ENCODE assay signal across 1 cellular context in genomic region chr4:13627606-13628301, GRCh38.
TF ChIP-seq lines count a peak whose summit lies in the region.

Gene BOD1L1 (minus strand): TSS chr4:13627725. CDS start chr4:13627587, 138 bp downstream.

TF ChIP-seq in HepG2, 621 proteins besides CTCF, POLR2A, EP300 and RAD21 (continued from another document and continues in another):
- peak; percentile 86; the same call in 1 of the 2 replicates for TF ChIP-seq ELK4 (CRISPR knock-in tag; IDR thresholded peaks at IDR 0.05; ENCODE audit: borderline replicate concordance)
- TF ChIP-seq, protein P1, sequence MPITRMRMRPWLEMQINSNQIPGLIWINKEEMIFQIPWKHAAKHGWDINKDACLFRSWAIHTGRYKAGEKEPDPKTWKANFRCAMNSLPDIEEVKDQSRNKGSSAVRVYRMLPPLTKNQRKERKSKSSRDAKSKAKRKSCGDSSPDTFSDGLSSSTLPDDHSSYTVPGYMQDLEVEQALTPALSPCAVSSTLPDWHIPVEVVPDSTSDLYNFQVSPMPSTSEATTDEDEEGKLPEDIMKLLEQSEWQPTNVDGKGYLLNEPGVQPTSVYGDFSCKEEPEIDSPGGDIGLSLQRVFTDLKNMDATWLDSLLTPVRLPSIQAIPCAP (CRISPR knock-in tag; IDR thresholded peaks at IDR 0.05; ENCODE audit: low read depth) = 0 out of 2 replicates have a peak, but pooled peaks have one; percentile 49
- no peak for TF ChIP-seq MEIS2 (CRISPR knock-in tag; IDR thresholded peaks at IDR 0.05)
- TF ChIP-seq ZNF143 (CRISPR knock-in tag; IDR thresholded peaks at IDR 0.05) = peak; percentile 92
- peak; percentile 89 for TF ChIP-seq ELF3 (CRISPR knock-in tag; IDR thresholded peaks at IDR 0.05)
- TF ChIP-seq ZNF598 (CRISPR knock-in tag; IDR thresholded peaks at IDR 0.05; ENCODE audit: borderline replicate concordance) = peak; percentile 87; the same call in 1 of the 2 replicates
- peak; percentile 96 for TF ChIP-seq RBFOX2 (IDR thresholded peaks at IDR 0.05; ENCODE audit: low read depth, low read length)
- TF ChIP-seq HNRNPUL1 (IDR thresholded peaks at IDR 0.05; ENCODE audit: low read depth, low read length) = no peak
- peak; percentile 36; the same call in 1 of the 2 replicates for TF ChIP-seq SKIL (CRISPR knock-in tag; IDR thresholded peaks at IDR 0.05; ENCODE audit: borderline replicate concordance)
- no peak; the same call in 1 of the 2 replicates for TF ChIP-seq BHLHE40 (IDR thresholded peaks at IDR 0.05; ENCODE audit: low read length)
- TF ChIP-seq MEF2D (CRISPR knock-in tag; IDR thresholded peaks at IDR 0.05) = peak; percentile 57; the same call in 1 of the 2 replicates
- no peak for TF ChIP-seq GATA4 (IDR thresholded peaks at IDR 0.05; ENCODE audit: borderline replicate concordance, low read depth)
- peak; percentile 59; the same call in 1 of the 2 replicates for TF ChIP-seq ZNF335 (CRISPR knock-in tag; IDR thresholded peaks at IDR 0.05)
- TF ChIP-seq ZNF547 (CRISPR knock-in tag; IDR thresholded peaks at IDR 0.05) = peak; percentile 61; the same call in 1 of the 2 replicates
- TF ChIP-seq, protein P2, sequence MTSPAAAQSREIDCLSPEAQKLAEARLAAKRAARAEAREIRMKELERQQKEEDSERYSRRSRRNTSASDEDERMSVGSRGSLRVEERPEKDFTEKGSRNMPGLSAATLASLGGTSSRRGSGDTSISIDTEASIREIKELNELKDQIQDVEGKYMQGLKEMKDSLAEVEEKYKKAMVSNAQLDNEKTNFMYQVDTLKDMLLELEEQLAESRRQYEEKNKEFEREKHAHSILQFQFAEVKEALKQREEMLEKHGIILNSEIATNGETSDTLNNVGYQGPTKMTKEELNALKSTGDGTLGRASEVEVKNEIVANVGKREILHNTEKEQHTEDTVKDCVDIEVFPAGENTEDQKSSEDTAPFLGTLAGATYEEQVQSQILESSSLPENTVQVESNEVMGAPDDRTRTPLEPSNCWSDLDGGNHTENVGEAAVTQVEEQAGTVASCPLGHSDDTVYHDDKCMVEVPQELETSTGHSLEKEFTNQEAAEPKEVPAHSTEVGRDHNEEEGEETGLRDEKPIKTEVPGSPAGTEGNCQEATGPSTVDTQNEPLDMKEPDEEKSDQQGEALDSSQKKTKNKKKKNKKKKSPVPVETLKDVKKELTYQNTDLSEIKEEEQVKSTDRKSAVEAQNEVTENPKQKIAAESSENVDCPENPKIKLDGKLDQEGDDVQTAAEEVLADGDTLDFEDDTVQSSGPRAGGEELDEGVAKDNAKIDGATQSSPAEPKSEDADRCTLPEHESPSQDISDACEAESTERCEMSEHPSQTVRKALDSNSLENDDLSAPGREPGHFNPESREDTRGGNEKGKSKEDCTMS (CRISPR knock-in tag; conservative IDR thresholded peaks at IDR 0.05) = no peak
- no peak for TF ChIP-seq NFATC3 (CRISPR knock-in tag; IDR thresholded peaks at IDR 0.05)
- TF ChIP-seq ZBTB49 (CRISPR knock-in tag; IDR thresholded peaks at IDR 0.05; ENCODE audit: borderline replicate concordance) = 0 out of 2 replicates have a peak, but pooled peaks have one; percentile 58
- TF ChIP-seq ZBTB46 (CRISPR knock-in tag; IDR thresholded peaks at IDR 0.05; ENCODE audit: borderline replicate concordance) = no peak
- no peak for TF ChIP-seq ADNP (CRISPR knock-in tag; IDR thresholded peaks at IDR 0.05)
- 0 out of 2 replicates have a peak, but pooled peaks have one; percentile 62 for TF ChIP-seq ZNF567 (CRISPR knock-in tag; IDR thresholded peaks at IDR 0.05; ENCODE audit: borderline replicate concordance)
- peak; percentile 83 for TF ChIP-seq RFXAP (CRISPR knock-in tag; IDR thresholded peaks at IDR 0.05; ENCODE audit: borderline replicate concordance)
- TF ChIP-seq ZNF513 (CRISPR knock-in tag; conservative IDR thresholded peaks at IDR 0.05) = peak; percentile 76; the same call in 1 of the 2 replicates
- peak; percentile 33; the same call in 1 of the 2 replicates for TF ChIP-seq RFX3 (CRISPR knock-in tag; IDR thresholded peaks at IDR 0.05)
- no peak for TF ChIP-seq ZNF619 (CRISPR knock-in tag; IDR thresholded peaks at IDR 0.05)
- TF ChIP-seq CSRNP2 (CRISPR knock-in tag; conservative IDR thresholded peaks at IDR 0.05; ENCODE audit: low read depth) = no peak
- no peak for TF ChIP-seq HNRNPH1 (optimal IDR thresholded peaks at IDR 0.05; ENCODE audit: low read depth, low read length)
- no peak for TF ChIP-seq ZNF660 (CRISPR knock-in tag; IDR thresholded peaks at IDR 0.05; ENCODE audit: borderline replicate concordance, low read depth)
- TF ChIP-seq RCOR2 (CRISPR knock-in tag; IDR thresholded peaks at IDR 0.05) = no peak
- TF ChIP-seq SIX1 (CRISPR knock-in tag; IDR thresholded peaks at IDR 0.05; ENCODE audit: borderline replicate concordance) = no peak
- TF ChIP-seq ZNF337 (CRISPR knock-in tag; IDR thresholded peaks at IDR 0.05; ENCODE audit: borderline replicate concordance, low read depth) = peak; percentile 45; the same call in 1 of the 2 replicates
- no peak for TF ChIP-seq NKX3-1 (CRISPR knock-in tag; IDR thresholded peaks at IDR 0.05)
- TF ChIP-seq EED (CRISPR knock-in tag; IDR thresholded peaks at IDR 0.05) = no peak
- peak; percentile 78; the same call in 1 of the 2 replicates for TF ChIP-seq TBX2 (CRISPR knock-in tag; IDR thresholded peaks at IDR 0.05; ENCODE audit: borderline replicate concordance)
- 0 out of 2 replicates have a peak, but pooled peaks have one; percentile 58 for TF ChIP-seq KLF6 (CRISPR knock-in tag; IDR thresholded peaks at IDR 0.05)
- no peak for TF ChIP-seq ZNF446 (CRISPR knock-in tag; IDR thresholded peaks at IDR 0.05)
- peak; percentile 57; the same call in 1 of the 2 replicates for TF ChIP-seq SNAI1 (CRISPR knock-in tag; IDR thresholded peaks at IDR 0.05; ENCODE audit: borderline replicate concordance)
- peak; percentile 46 for TF ChIP-seq AGO2 (optimal IDR thresholded peaks at IDR 0.05; ENCODE audit: low read depth, low read length)
- TF ChIP-seq KDM1A (CRISPR knock-in tag; IDR thresholded peaks at IDR 0.05) = no peak
- TF ChIP-seq TAF15 (IDR thresholded peaks at IDR 0.05; ENCODE audit: low read depth, low read length, poor library complexity, severe bottlenecking) = no peak
- 0 out of 2 replicates have a peak, but pooled peaks have one; percentile 66 for TF ChIP-seq ZFP90 (CRISPR knock-in tag; IDR thresholded peaks at IDR 0.05; ENCODE audit: borderline replicate concordance)
- no peak; the same call in 1 of the 2 replicates for TF ChIP-seq ZIK1 (CRISPR knock-in tag; IDR thresholded peaks at IDR 0.05; ENCODE audit: borderline replicate concordance, low read depth)
- no peak for TF ChIP-seq ZNF383 (CRISPR knock-in tag; IDR thresholded peaks at IDR 0.05; ENCODE audit: borderline replicate concordance)
- TF ChIP-seq KLF12 (CRISPR knock-in tag; IDR thresholded peaks at IDR 0.05; ENCODE audit: borderline replicate concordance) = 0 out of 2 replicates have a peak, but pooled peaks have one; percentile 26
- TF ChIP-seq KDM5B (CRISPR knock-in tag; IDR thresholded peaks at IDR 0.05; ENCODE audit: borderline replicate concordance) = peak; percentile 82; the same call in 1 of the 2 replicates
- TF ChIP-seq PHF20 (CRISPR knock-in tag; IDR thresholded peaks at IDR 0.05) = peak; percentile 99
- TF ChIP-seq GLI4 (CRISPR knock-in tag; IDR thresholded peaks at IDR 0.05; ENCODE audit: borderline replicate concordance) = peak; percentile 46; the same call in 1 of the 2 replicates
- TF ChIP-seq MED1 (CRISPR knock-in tag; IDR thresholded peaks at IDR 0.05) = peak; percentile 60
- no peak for TF ChIP-seq ZNF570 (CRISPR knock-in tag; IDR thresholded peaks at IDR 0.05; ENCODE audit: borderline replicate concordance)
- no peak for TF ChIP-seq ZNF251 (CRISPR knock-in tag; IDR thresholded peaks at IDR 0.05)
- no peak for TF ChIP-seq SMARCE1 (IDR thresholded peaks at IDR 0.05; ENCODE audit: borderline replicate concordance)
- TF ChIP-seq RBAK (CRISPR knock-in tag; IDR thresholded peaks at IDR 0.05) = no peak; the same call in 1 of the 2 replicates
